In the genomic region with DNA sequence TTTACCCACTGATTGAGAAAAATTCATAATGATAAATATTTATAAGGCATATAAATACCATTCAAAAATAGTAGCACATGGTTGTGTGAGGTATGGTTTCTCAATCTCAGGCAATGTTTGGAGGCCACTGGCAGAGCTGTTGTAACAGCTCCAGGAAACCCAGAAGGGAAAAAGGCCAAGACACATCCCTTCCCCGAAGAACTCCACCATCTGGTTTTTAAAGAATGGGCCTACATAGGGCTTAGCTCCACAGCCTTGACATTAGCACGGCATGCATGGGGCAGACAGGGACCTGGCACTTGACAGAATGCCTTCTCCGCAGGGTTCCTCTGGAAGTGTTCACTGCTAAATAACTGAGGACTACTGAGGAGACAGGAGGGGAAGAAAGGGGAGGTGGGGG, we compare ENCODE assay signal across 26 cellular contexts. TPM values are rescaled to one million over a fixed set of nuclear protein-coding genes. Genes with fewer than 3 reads are reported as not detected.
DNase-seq lines count a peak whose midpoint lies in the region; ATAC-seq and TF ChIP-seq lines count a peak whose summit lies in the region.
"Had no signal": no experiment of that assay in that cellular context is flagged by ENCODE, and none has a peak within 500 bp of the region (broad histone marks: within the 10 kb centered on the region; RNA-seq: fewer than 3 reads in every experiment).

No MANE protein-coding gene starts in this region.

- no peaks in the 10 kb centered on the region for H3K27me3 Mint-ChIP-seq in natural killer cell (ENCODE audit: low read depth in 2 of 2)
- H3K27me3 Mint-ChIP-seq: activated naive CD4-positive, alpha-beta T cell treated with anti-CD3 and anti-CD28 coated beads, Interleukin-2, amount 50 U/mL, for 24 hours; activated T-helper 17 cell treated with anti-CD3 and anti-CD28 coated beads, Interleukin-2, amount 50 U/mL, for 72 hours had no signal

- ATAC-seq in natural killer cell = no peak
- ATAC-seq: activated T-helper 17 cell treated with anti-CD3 and anti-CD28 coated beads, Interleukin-2, amount 50 U/mL, for 72 hours; K562; sciatic nerve had no signal

- TF ChIP-seq CTCF in fibroblast of pulmonary artery (IDR thresholded peaks at IDR 0.05; ENCODE audit: low read length, missing control alignments) = no peak
- TF ChIP-seq CTCF in natural killer cell (IDR thresholded peaks at IDR 0.05) = no peak
- TF ChIP-seq CTCF in lower leg skin (IDR thresholded peaks at IDR 0.05) = no peak

- no peak for TF ChIP-seq POLR2A in lower leg skin (IDR thresholded peaks at IDR 0.05)

- WGBS in lower leg skin, 2 donors = 46 to 55% methylated on average over 3 of the region's 3 CpGs

- H3K4me3 ChIP-seq in adipocyte (ENCODE audit: low read length) (no peak overlapping the region), fibroblast of pulmonary artery (replicated peaks; ENCODE audit: low read depth, low read length) (no peak overlapping the region), lower leg skin (ENCODE audit: low read depth, poor library complexity, severe bottlenecking) (no peak overlapping the region)
- H3K4me3 ChIP-seq: BLaER1, K562, PC-9, tibial nerve had no signal

- H3K27me3 ChIP-seq in adipocyte (replicated peaks; ENCODE audit: control insufficient read depth, insufficient read depth, low read length) = no peaks in the 10 kb centered on the region
- H3K27me3 ChIP-seq: BLaER1, tibial nerve had no signal

- no peaks in the 10 kb centered on the region for H3K36me3 Mint-ChIP-seq in natural killer cell
- H3K36me3 Mint-ChIP-seq: activated naive CD4-positive, alpha-beta T cell treated with anti-CD3 and anti-CD28 coated beads, Interleukin-2, amount 50 U/mL, for 24 hours had no signal

- H3K4me1 Mint-ChIP-seq in natural killer cell = peaks cover 31 to 39% of the 10 kb centered on the region in 2 donors
- H3K4me1 Mint-ChIP-seq: activated T-helper 17 cell treated with anti-CD3 and anti-CD28 coated beads, Interleukin-2, amount 50 U/mL, for 72 hours had no signal

- H3K4me3 Mint-ChIP-seq in natural killer cell = no peak overlapping the region
- H3K4me3 Mint-ChIP-seq: activated naive CD4-positive, alpha-beta T cell treated with anti-CD3 and anti-CD28 coated beads, Interleukin-2, amount 50 U/mL, for 24 hours; activated T-helper 17 cell treated with anti-CD3 and anti-CD28 coated beads, Interleukin-2, amount 50 U/mL, for 72 hours; T-helper 2 cell treated with Interferon-gamma antibody and Interleukin-4, amounts not matched to agents 5 μg/mL and 100 μg/mL, for 36 hours had no signal

- peak overlapping the region; percentile 18 for H3K9ac ChIP-seq in adipocyte (ENCODE audit: low read length)
- H3K9ac ChIP-seq: BLaER1 had no signal

- peaks cover 5% of the 10 kb centered on the region for H3K9me3 ChIP-seq in adipocyte (ENCODE audit: control insufficient read depth, low read length)
- H3K9me3 ChIP-seq: BLaER1 had no signal

- H3K27ac Mint-ChIP-seq in natural killer cell = no peak overlapping the region
- H3K27ac Mint-ChIP-seq: activated naive CD4-positive, alpha-beta T cell treated with anti-CD3 and anti-CD28 coated beads, Interleukin-2, amount 50 U/mL, for 24 hours; activated T-helper 17 cell treated with anti-CD3 and anti-CD28 coated beads, Interleukin-2, amount 50 U/mL, for 72 hours; T-helper 2 cell treated with Interferon-gamma antibody and Interleukin-4, amounts not matched to agents 5 μg/mL and 100 μg/mL, for 36 hours had no signal

- H3K36me3 ChIP-seq in adipocyte (ENCODE audit: control insufficient read depth, insufficient read depth, low read length, severe bottlenecking) = no peaks in the 10 kb centered on the region
- H3K36me3 ChIP-seq: BLaER1, tibial nerve had no signal

- DNase-seq in DMS 273 (lab: John Stamatoyannopoulos, UW; ENCODE audit: unreplicated experiment) = peak; percentile 48
- no peak for DNase-seq in DMS 273 treated with DMSO at 0.1 percent for 48 hours (lab: John Stamatoyannopoulos, UW)
- peak; percentile 75 for DNase-seq in adipocyte (ENCODE audit: low read depth)
- DNase-seq in fibroblast of pulmonary artery (ENCODE audit: low read depth) = peak; percentile 62
- DNase-seq in D341Med (ENCODE audit: low spot score) = no peak
- DNase-seq in natural killer cell = no peak
- DNase-seq in lower leg skin (ENCODE audit: low spot score in 2 of 2) = no peak
- no peak for DNase-seq in medulla oblongata (ENCODE audit: extremely low spot score)
- DNase-seq: activated CD8-positive, alpha-beta memory T cell treated with anti-CD3 and anti-CD28 coated beads, Interleukin-2, amount 50 U/mL, for 4 hours; aorta; Caco-2; EL; kidney glomerular epithelial cell; NCI-H1436; NK-92 treated with Interleukin-12 subunit alpha and Interleukin-12 subunit beta, amount 100 ng/mL, for 24 hours; PC-9; posterior cingulate gyrus; Right ventricle myocardium superior; stimulated activated CD4-positive, alpha-beta T cell treated with anti-CD3 and anti-CD28 coated beads, Interleukin-15, amount 100 ng/mL, for 24 hours had no signal

- intact Hi-C loops in natural killer cell (cut with micrococcal nuclease) (no loop called here), lower leg skin (cut with DNase I; ENCODE audit: low total_unique reads) (loop anchor here (5.0 to 10.0 kb wide), 4 partner anchors 240 to 530 kb away; no protein-coding TSS in a partner anchor)

- H3K4me1 ChIP-seq in adipocyte (ENCODE audit: control insufficient read depth, insufficient read depth, low read length) = peaks cover 13% of the 10 kb centered on the region
- H3K4me1 ChIP-seq: Caco-2 had no signal

- no peaks in the 10 kb centered on the region for H3K9me3 Mint-ChIP-seq in natural killer cell
- H3K9me3 Mint-ChIP-seq: activated naive CD4-positive, alpha-beta T cell treated with anti-CD3 and anti-CD28 coated beads, Interleukin-2, amount 50 U/mL, for 24 hours; activated T-helper 17 cell treated with anti-CD3 and anti-CD28 coated beads, Interleukin-2, amount 50 U/mL, for 72 hours; T-helper 2 cell treated with Interferon-gamma antibody and Interleukin-4, amounts not matched to agents 5 μg/mL and 100 μg/mL, for 36 hours had no signal

RNA-seq across cellular contexts. Expression of a gene that starts 16.1 kb away (rescaled TPM):
- 10 to 100 TPM; 43.1 to 70.4 (median 51.3) TPM for total RNA-seq in natural killer cell
- 100 to 1,000 TPM; 110 to 176 (median 139) TPM for total RNA-seq in lower leg skin

Comparison
In these comparisons a context has a peak if more than half of its experiments do, and no peak if none do; other contexts are left out.
1. DNase-seq: peak in DMS 273 (single experiment), adipocyte (single experiment) and fibroblast of pulmonary artery (single experiment); none in DMS 273 treated with DMSO at 0.1 percent for 48 hours (single experiment), D341Med (single experiment), natural killer cell (single experiment), lower leg skin (0 of 2) and medulla oblongata (single experiment).